11 cellular contexts compared by ENCODE assay signal in the genomic region with DNA sequence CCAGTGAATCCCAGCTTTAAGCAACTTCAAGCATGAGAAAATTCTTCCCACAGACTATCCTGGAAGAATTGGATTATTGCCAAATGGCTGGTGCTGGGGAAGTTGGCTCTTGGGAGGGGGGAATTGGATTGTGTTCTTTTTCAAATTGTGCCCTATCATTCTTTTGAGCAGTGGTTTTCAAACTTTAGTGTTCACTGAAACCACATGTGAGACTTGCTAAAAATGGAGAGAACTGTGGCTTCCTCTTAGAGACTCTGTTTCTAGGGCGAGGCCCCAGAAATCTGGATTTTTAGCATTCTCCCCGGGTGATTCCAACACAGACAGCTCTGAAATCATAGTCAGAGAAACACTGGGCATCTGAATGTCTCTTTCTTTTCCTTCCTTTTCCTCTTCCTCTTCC. TPM values are rescaled to one million over a fixed set of nuclear protein-coding genes. Genes with fewer than 3 reads are reported as not detected.
DNase-seq lines count a peak whose midpoint lies in the region; ATAC-seq and TF ChIP-seq lines count a peak whose summit lies in the region.
"Had no signal": no experiment of that assay in that cellular context is flagged by ENCODE, and none has a peak within 500 bp of the region (broad histone marks: within the 10 kb centered on the region; RNA-seq: fewer than 3 reads in every experiment).

No MANE protein-coding gene starts in this region.

- H3K27ac ChIP-seq in tibial nerve: no peak overlapping the region

- WGBS in tibial nerve, 2 donors: 25 to 36% methylated on average over 2 of the region's 2 CpGs

- no peaks in the 10 kb centered on the region for H3K4me1 ChIP-seq in tibial nerve

- H3K4me3 ChIP-seq in tibial nerve: no peak overlapping the region

- H3K4me1 Mint-ChIP-seq in immature natural killer cell: peaks cover 14 to 18% of the 10 kb centered on the region in 2 donors
- H3K4me1 Mint-ChIP-seq: WTC11 had no signal

- no peaks in the 10 kb centered on the region for H3K27me3 ChIP-seq in tibial nerve

- H3K27ac Mint-ChIP-seq in immature natural killer cell: peak overlapping the region in 3 of 6 donors; percentile 35 to 80 (median 62)
- H3K27ac Mint-ChIP-seq: WTC11 had no signal

- TF ChIP-seq CTCF in tibial nerve (IDR thresholded peaks at IDR 0.05): no peak

- H3K36me3 Mint-ChIP-seq in immature natural killer cell: no peaks in the 10 kb centered on the region
- H3K36me3 Mint-ChIP-seq: brain, WTC11 had no signal

- no peaks in the 10 kb centered on the region for H3K9me3 Mint-ChIP-seq in immature natural killer cell
- H3K9me3 Mint-ChIP-seq: WTC11 had no signal

- peak overlapping the region; percentile 15 to 57 (median 29) for H3K4me3 Mint-ChIP-seq in immature natural killer cell
- H3K4me3 Mint-ChIP-seq: WTC11 had no signal

- peaks cover 19 to 69% (median 42%) of the 10 kb centered on the region in 3 donors for H3K27me3 Mint-ChIP-seq in immature natural killer cell (ENCODE audit: low read depth in 3 of 3)

- ATAC-seq in GM21390 (IDR thresholded peaks at IDR 0.05; ENCODE audit: unreplicated experiment) (peak; percentile 55), GM21447 (IDR thresholded peaks at IDR 0.05; ENCODE audit: unreplicated experiment) (no peak)
- ATAC-seq: WTC11 had no signal

- H3K9me3 ChIP-seq in tibial nerve: no peaks in the 10 kb centered on the region

- no peaks in the 10 kb centered on the region for H3K36me3 ChIP-seq in tibial nerve

- TF ChIP-seq POLR2A in tibial nerve (IDR thresholded peaks at IDR 0.05): no peak

- DNase-seq in NCI-H2227 (lab: John Stamatoyannopoulos, UW; ENCODE audit: unreplicated experiment): peak; percentile 14
- no peak for DNase-seq in NCI-H2227 treated with DMSO at 0.1 percent for 48 hours (lab: John Stamatoyannopoulos, UW)
- DNase-seq in RPMI8226: peak; percentile 47
- DNase-seq in immature natural killer cell: peak; percentile 47 to 55 (median 53)
- DNase-seq in tibial nerve (ENCODE audit: low spot score in 2 of 2): no peak
- DNase-seq in SW 1271 (lab: John Stamatoyannopoulos, UW): no peak

- no peak for TF ChIP-seq EP300 in tibial nerve (IDR thresholded peaks at IDR 0.05)

RNA-seq across cellular contexts. Expression of a gene that starts 14.3 kb away (rescaled TPM):
- polyA plus RNA-seq in immature natural killer cell: under 1 TPM in 2 of 3 donors, not detected in 1; 0.22 to 0.33 TPM
- under 1 TPM in 3 of 4 donors, not detected in 1; 0.21 to 0.66 (median 0.60) TPM for total RNA-seq in tibial nerve

RNA-seq across cellular contexts. Expression of a gene that starts 14.7 kb away (rescaled TPM):
- not detected for polyA plus RNA-seq in immature natural killer cell
- total RNA-seq in tibial nerve: not detected
- total RNA-seq: HT1080, WTC11 had no signal

RNA-seq across cellular contexts. Expression of a gene that starts 35.4 kb away (rescaled TPM):
- 1 to 10 TPM; 1.4 to 4.2 (median 2.7) TPM for polyA plus RNA-seq in immature natural killer cell
- 1 to 10 TPM in 2 of 4 donors, under 1 TPM in 1, not detected in 1; 0.60 to 2.1 (median 1.8) TPM for total RNA-seq in tibial nerve
- total RNA-seq: HT1080 had no signal

Comparison
In these comparisons a context has a peak if more than half of its experiments do, and no peak if none do; other contexts are left out.
1. DNase-seq: peak in NCI-H2227 (single experiment), RPMI8226 (single experiment) and immature natural killer cell (3 of 3); none in NCI-H2227 treated with DMSO at 0.1 percent for 48 hours (single experiment), tibial nerve (0 of 2) and SW 1271 (0 of 2).